10 cellular contexts compared by ENCODE assay signal in genomic region chr12:124786065-124786964, GRCh38.
DNase-seq lines count a peak whose midpoint lies in the region; FAIRE-seq and TF ChIP-seq lines count a peak whose summit lies in the region.
"Had no signal": no experiment of that assay in that cellular context is flagged by ENCODE, and none has a peak within 500 bp of the region (broad histone marks: within the 10 kb centered on the region; RNA-seq: fewer than 3 reads in every experiment).

No MANE protein-coding gene starts in this region.

- no peak overlapping the region for H2AFZ ChIP-seq in ACC112 (ENCODE audit: low read length, unreplicated experiment)

- no peaks in the 10 kb centered on the region for H3K36me3 ChIP-seq in ACC112 (ENCODE audit: insufficient read depth, low read length)
- peaks cover 0 to 38% (median 0%) of the 10 kb centered on the region in 3 donors for H3K36me3 ChIP-seq in esophagus squamous epithelium
- H3K36me3 ChIP-seq: SJSA1 had no signal

- H3K27ac ChIP-seq in ACC112 (ENCODE audit: low read depth, low read length), result no peak overlapping the region
- H3K27ac ChIP-seq in esophagus squamous epithelium, result peak overlapping the region in 1 of 4 donors; percentile 40
- H3K27ac ChIP-seq: SJSA1 had no signal

- TF ChIP-seq CTCF in esophagus squamous epithelium (IDR thresholded peaks at IDR 0.05) (no peak), D721Med (IDR thresholded peaks at IDR 0.05; ENCODE audit: insufficient read depth, missing control alignments) (no peak)

- H3K4me3 ChIP-seq in ACC112 (ENCODE audit: low read depth, low read length) (peak overlapping the region; percentile 38), esophagus squamous epithelium (peak overlapping the region; percentile 14 to 48 (median 34))
- H3K4me3 ChIP-seq: SJSA1 had no signal

- intact Hi-C loops in esophagus squamous epithelium (cut with DNase I), result no loop called here

- no peaks in the 10 kb centered on the region for H3K27me3 ChIP-seq in ACC112 (ENCODE audit: insufficient read depth, low read length)
- H3K27me3 ChIP-seq in esophagus squamous epithelium, result no peaks in the 10 kb centered on the region
- H3K27me3 ChIP-seq: SJSA1 had no signal

- H3K79me2 ChIP-seq in ACC112 (ENCODE audit: control insufficient read depth, insufficient read depth, low read length, unreplicated experiment), result no peaks in the 10 kb centered on the region

- TF ChIP-seq POLR2A in esophagus squamous epithelium (IDR thresholded peaks at IDR 0.05), result no peak

- DNase-seq in NCI-H2171 treated with DMSO at 0.1 percent for 48 hours (lab: John Stamatoyannopoulos, UW) (peak; percentile 90), esophagus squamous epithelium (lab: John Stamatoyannopoulos, UW) (no peak), middle frontal gyrus (ENCODE audit: extremely low spot score, low spot score) (peak; percentile 60), NCI-H345 treated with DMSO at 0.1 percent for 48 hours (lab: John Stamatoyannopoulos, UW; ENCODE audit: unreplicated experiment) (no peak), D721Med (ENCODE audit: insufficient read length, low spot score) (no peak), NCI-H526 (lab: John Stamatoyannopoulos, UW) (no peak)
- DNase-seq in activated naive CD4-positive, alpha-beta T cell (lab: John Stamatoyannopoulos, UW), result no peak

- H3K9me3 ChIP-seq in esophagus squamous epithelium, result no peaks in the 10 kb centered on the region
- H3K9me3 ChIP-seq: SJSA1 had no signal

- H3K4me1 ChIP-seq in ACC112 (ENCODE audit: control insufficient read depth, insufficient read depth, low read length, unreplicated experiment) (no peaks in the 10 kb centered on the region), esophagus squamous epithelium (peaks cover 0 to 14% (median 0%) of the 10 kb centered on the region in 3 donors)
- H3K4me1 ChIP-seq: SJSA1 had no signal

- WGBS in esophagus squamous epithelium, 2 donors, result 30 to 73% methylated on average over 10 to 17 of the region's 31 CpGs

- FAIRE-seq in D721Med (lab: Jason Lieb, UNC), result no peak
- FAIRE-seq: G401.6 had no signal

Comparison
In these comparisons a context has a peak if more than half of its experiments do, and no peak if none do; other contexts are left out.
1. DNase-seq: peak in NCI-H2171 treated with DMSO at 0.1 percent for 48 hours (single experiment) and middle frontal gyrus (single experiment); none in esophagus squamous epithelium (single experiment), NCI-H345 treated with DMSO at 0.1 percent for 48 hours (single experiment), activated naive CD4-positive, alpha-beta T cell (0 of 4), D721Med (single experiment) and NCI-H526 (0 of 2).